39 cellular contexts compared by ENCODE assay signal in the genomic region with DNA sequence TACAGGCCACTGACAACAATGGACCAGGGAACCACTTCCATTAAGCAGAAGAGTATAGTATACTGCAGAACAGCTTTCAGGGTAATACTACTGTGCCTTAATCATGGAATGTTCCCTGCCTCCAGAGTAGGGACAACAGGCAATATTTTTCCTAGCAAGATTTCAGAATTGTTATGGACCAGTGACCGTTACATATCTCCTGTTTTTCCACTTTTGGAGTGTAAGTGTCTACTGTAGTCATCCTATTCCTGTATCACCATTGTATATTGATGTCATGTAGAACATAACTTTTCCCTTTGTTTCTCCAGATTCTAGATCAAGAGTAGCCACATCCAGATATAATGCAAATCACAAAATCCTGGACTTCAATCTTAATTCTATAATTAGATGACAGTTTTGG. TPM values are rescaled to one million over a fixed set of nuclear protein-coding genes. Genes with fewer than 3 reads are reported as not detected.
"Had no signal": no experiment of that assay in that cellular context is flagged by ENCODE, and none has a peak within 500 bp of the region (broad histone marks: within the 10 kb centered on the region; RNA-seq: fewer than 3 reads in every experiment).

No MANE protein-coding gene starts in this region.

- DNase-seq: Karpas-422, Kasumi-1, MG63, MM.1S, MV-4-11, NCI-H1048, NCI-H1092, NCI-H1092 treated with DMSO at 0.1 percent for 48 hours, NCI-H1105, NCI-H1105 treated with DMSO at 0.1 percent for 48 hours, NCI-H1417, NCI-H1417 treated with DMSO at 0.1 percent for 48 hours, NCI-H1436, NCI-H1436 treated with DMSO at 0.1 percent for 48 hours, NCI-H146, NCI-H1694, NCI-H1694 treated with DMSO at 0.1 percent for 48 hours, NCI-H187, NCI-H187 treated with DMSO at 0.1 percent for 48 hours, NCI-H1930, NCI-H2029, NCI-H2029 treated with DMSO at 0.1 percent for 48 hours, NCI-H2081, NCI-H2081 treated with DMSO at 0.1 percent for 48 hours, NCI-H2107, NCI-H2171, NCI-H2171 treated with DMSO at 0.1 percent for 48 hours, NCI-H2227 treated with DMSO at 0.1 percent for 48 hours, NCI-H226, NCI-H345, NCI-H446, NCI-H446 treated with DMSO at 0.1 percent for 48 hours, NCI-H510A, NCI-H510A treated with DMSO at 0.1 percent for 48 hours, NCI-H524 had no signal

- H3K4me3 ChIP-seq: MG63 had no signal

- H3K9me3 ChIP-seq: MG63 had no signal

- H3K36me3 ChIP-seq: MG63 had no signal

- H3K27me3 ChIP-seq: MG63 had no signal

RNA-seq across cellular contexts. Expression of a gene that starts 1.9 kb away (rescaled TPM):
- total RNA-seq: LHCN-M2, M059J, MCF 10A, NCI-H460 had no signal

RNA-seq across cellular contexts. Expression of a gene that starts 16.1 kb away (rescaled TPM):
- total RNA-seq: LHCN-M2, M059J, MCF 10A, NCI-H460 had no signal
